In the genomic region with DNA sequence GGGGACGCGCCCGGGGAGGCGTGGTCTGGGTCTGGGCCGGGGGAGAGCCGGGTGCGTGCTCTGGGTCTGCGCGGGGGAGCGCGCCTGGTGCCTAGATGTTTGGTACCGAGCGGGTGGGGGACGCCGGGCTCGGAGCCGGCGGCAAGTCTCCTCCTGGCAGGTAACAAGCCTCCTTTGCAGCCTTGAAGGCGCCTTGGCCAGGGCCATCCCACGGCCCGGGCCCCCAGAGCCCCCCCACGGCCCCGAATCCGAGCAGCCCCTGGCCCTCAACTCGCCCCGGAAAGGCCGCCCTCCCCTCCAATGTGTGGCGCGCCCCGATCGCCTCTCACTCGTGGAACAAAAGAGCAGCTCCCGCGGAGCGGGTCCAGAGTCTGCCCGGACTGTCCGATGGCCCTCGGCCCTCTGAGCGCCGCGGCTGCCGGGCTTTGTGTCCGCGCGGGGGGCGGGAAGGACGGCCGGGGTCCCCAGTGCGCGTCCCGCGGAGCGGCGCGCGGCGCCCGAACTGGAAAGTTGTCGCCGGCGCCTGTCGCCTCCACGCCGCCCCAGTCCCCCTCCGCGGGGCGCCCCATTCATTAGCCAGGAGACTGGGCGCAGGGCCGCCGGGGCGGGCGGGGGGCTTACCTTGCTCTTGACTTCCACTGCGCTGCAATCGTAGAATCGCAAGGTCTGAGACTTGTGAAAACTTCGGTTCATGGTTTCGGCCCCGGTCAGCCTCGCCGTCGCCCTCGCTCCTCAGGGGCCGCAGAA, we compare ENCODE assay signal across 8 cellular contexts. TPM values are rescaled to one million over a fixed set of nuclear protein-coding genes. Genes with fewer than 3 reads are reported as not detected.
A peak's percentile ranks its signal among the peaks of the same experiment; 100 is the strongest.
DNase-seq lines count a peak whose midpoint lies in the region; ATAC-seq and TF ChIP-seq lines count a peak whose summit lies in the region.

No MANE protein-coding gene starts in this region.

- H2BK120ac ChIP-seq in trophoblast cell (ENCODE audit: insufficient read depth, low read length, poor library complexity): peak overlapping the region; percentile 5

- H3K27ac ChIP-seq in ACC112 (ENCODE audit: low read depth, low read length) (no peak overlapping the region), trophoblast cell (ENCODE audit: low read depth, low read length) (no peak overlapping the region)

- peaks cover 6% of the 10 kb centered on the region for H3K79me1 ChIP-seq in trophoblast cell (ENCODE audit: low read length)

- H3K4me1 ChIP-seq in ACC112 (ENCODE audit: control insufficient read depth, insufficient read depth, low read length, unreplicated experiment): peaks cover 3% of the 10 kb centered on the region
- H3K4me1 ChIP-seq in trophoblast cell (ENCODE audit: control insufficient read depth in 1 of 2, insufficient read depth in 2 of 2, low read length in 2 of 2): no peaks in the 10 kb centered on the region

- POLR2A ChIA-PET in WTC11 (lab: Charles Lee): interaction anchor here (1.4 kb wide), 1 partner anchor 46 kb away, joined by 5 read pairs; no protein-coding TSS in a partner anchor

- no CpG with 5 or more reads among the region's 83 CpGs for WGBS in trophoblast cell (ENCODE audit: extremely low coverage, insufficient coverage, insufficient read length)

- ATAC-seq in GM18505 (IDR thresholded peaks at IDR 0.05; ENCODE audit: unreplicated experiment) (peak; percentile 38), HG03097 (IDR thresholded peaks at IDR 0.05; ENCODE audit: low FRiP score, unreplicated experiment) (peak; percentile 22), WTC11 (peak; percentile 60), GM21717 (IDR thresholded peaks at IDR 0.05; ENCODE audit: unreplicated experiment) (no peak), GM18873 (IDR thresholded peaks at IDR 0.05; ENCODE audit: low FRiP score, unreplicated experiment) (no peak)

- H2BK5ac ChIP-seq in trophoblast cell (ENCODE audit: low read depth, low read length, poor library complexity): peak overlapping the region; percentile 9

- H3K18ac ChIP-seq in trophoblast cell (ENCODE audit: low read length): peak overlapping the region; percentile 72

- H3K36me3 Mint-ChIP-seq in WTC11: no peaks in the 10 kb centered on the region
- no peaks in the 10 kb centered on the region for H3K36me3 Mint-ChIP-seq in glutamatergic neuron (ENCODE audit: unreplicated experiment)

- H3K4me3 Mint-ChIP-seq in WTC11: peak overlapping the region; percentile 61
- H3K4me3 Mint-ChIP-seq in glutamatergic neuron (ENCODE audit: unreplicated experiment): peak overlapping the region; percentile 80

- CTCF ChIA-PET in WTC11 (lab: Charles Lee): interaction anchor here (0.6 to 1.8 kb wide), 6 partner anchors 46 to 234 kb away, joined by 3 to 13 read pairs (median 4); no protein-coding TSS in a partner anchor

- H4K8ac ChIP-seq in trophoblast cell (ENCODE audit: low read depth, low read length): peak overlapping the region; percentile 84

- H4K12ac ChIP-seq in trophoblast cell (ENCODE audit: low read depth, low read length): peak overlapping the region; percentile 50

- H3K36me3 ChIP-seq in ACC112 (ENCODE audit: insufficient read depth, low read length) (no peaks in the 10 kb centered on the region), trophoblast cell (ENCODE audit: control insufficient read depth in 1 of 2, insufficient read depth in 2 of 2, low read length in 2 of 2) (no peaks in the 10 kb centered on the region)

- no peak overlapping the region for H2BK12ac ChIP-seq in trophoblast cell (ENCODE audit: low read length)

- H3K27ac Mint-ChIP-seq in WTC11 (no peak overlapping the region), glutamatergic neuron (ENCODE audit: unreplicated experiment) (no peak overlapping the region)

- peak overlapping the region; percentile 84 for H3K4me2 ChIP-seq in trophoblast cell (ENCODE audit: low read length)

- H4K91ac ChIP-seq in trophoblast cell (ENCODE audit: low read depth, low read length): peak overlapping the region; percentile 76

- no peaks in the 10 kb centered on the region for H3K4me1 Mint-ChIP-seq in WTC11
- peaks cover 3% of the 10 kb centered on the region for H3K4me1 Mint-ChIP-seq in glutamatergic neuron (ENCODE audit: low read depth, unreplicated experiment)

- peaks cover 23% of the 10 kb centered on the region for H3K27me3 ChIP-seq in ACC112 (ENCODE audit: insufficient read depth, low read length)
- H3K27me3 ChIP-seq in trophoblast cell (ENCODE audit: insufficient read depth, low read length): peaks cover 6% of the 10 kb centered on the region

- H3K79me2 ChIP-seq in ACC112 (ENCODE audit: control insufficient read depth, insufficient read depth, low read length, unreplicated experiment) (no peaks in the 10 kb centered on the region), trophoblast cell (ENCODE audit: control insufficient read depth, insufficient read depth, low read length, poor library complexity) (peaks cover 5% of the 10 kb centered on the region)

- peak overlapping the region; percentile 10 for H3K9ac ChIP-seq in trophoblast cell (ENCODE audit: low read length)

- no peak for TF ChIP-seq CTCF in WTC11 (IDR thresholded peaks at IDR 0.05)
- TF ChIP-seq CTCF in glutamatergic neuron (IDR thresholded peaks at IDR 0.05; ENCODE audit: partially characterized antibody, unreplicated experiment): no peak

- no peaks in the 10 kb centered on the region for H3K9me3 ChIP-seq in trophoblast cell (ENCODE audit: insufficient read depth, low read depth, low read length)

- H2AFZ ChIP-seq in ACC112 (ENCODE audit: low read length, unreplicated experiment) (peak overlapping the region; percentile 79), trophoblast cell (ENCODE audit: insufficient read depth, low read length, poor library complexity) (peak overlapping the region; percentile 85)

- H3K27me3 Mint-ChIP-seq in WTC11 (ENCODE audit: low read depth) (peaks cover 38% of the 10 kb centered on the region), glutamatergic neuron (ENCODE audit: unreplicated experiment) (peaks cover 7% of the 10 kb centered on the region)

- DNase-seq in WTC11 (ENCODE audit: low spot score) (peak; percentile 44), glutamatergic neuron (peak; percentile 60), trophoblast cell (peak in 1 of 2 donors; percentile 41)

- peak overlapping the region; percentile 86 for H3K14ac ChIP-seq in trophoblast cell (ENCODE audit: low read length)

- no peak for TF ChIP-seq POLR2A in GM18505 (IDR thresholded peaks at IDR 0.05; ENCODE audit: borderline replicate concordance, extremely low read depth, insufficient read depth, insufficient read length)

- H3K4me3 ChIP-seq in ACC112 (ENCODE audit: low read depth, low read length): peak overlapping the region; percentile 81
- peak overlapping the region; percentile 77 for H3K4me3 ChIP-seq in trophoblast cell (ENCODE audit: low read depth, low read length)

- H3K23ac ChIP-seq in trophoblast cell (ENCODE audit: low read length): no peak overlapping the region

- no peak overlapping the region for H2AK5ac ChIP-seq in trophoblast cell (ENCODE audit: low read length)

- H3K9me3 Mint-ChIP-seq in WTC11 (no peaks in the 10 kb centered on the region), glutamatergic neuron (ENCODE audit: unreplicated experiment) (peaks cover 2% of the 10 kb centered on the region)

- H3K4ac ChIP-seq in trophoblast cell (ENCODE audit: low read depth, low read length): peak overlapping the region; percentile 21

TF ChIP-seq in WTC11, 78 proteins besides CTCF, POLR2A, EP300 and RAD21 (continues in another document):
- no peak for TF ChIP-seq NR1H2 (CRISPR knock-in tag; IDR thresholded peaks at IDR 0.05)
- TF ChIP-seq PRRX2 (CRISPR knock-in tag; IDR thresholded peaks at IDR 0.05): no peak
- TF ChIP-seq, protein P1, sequence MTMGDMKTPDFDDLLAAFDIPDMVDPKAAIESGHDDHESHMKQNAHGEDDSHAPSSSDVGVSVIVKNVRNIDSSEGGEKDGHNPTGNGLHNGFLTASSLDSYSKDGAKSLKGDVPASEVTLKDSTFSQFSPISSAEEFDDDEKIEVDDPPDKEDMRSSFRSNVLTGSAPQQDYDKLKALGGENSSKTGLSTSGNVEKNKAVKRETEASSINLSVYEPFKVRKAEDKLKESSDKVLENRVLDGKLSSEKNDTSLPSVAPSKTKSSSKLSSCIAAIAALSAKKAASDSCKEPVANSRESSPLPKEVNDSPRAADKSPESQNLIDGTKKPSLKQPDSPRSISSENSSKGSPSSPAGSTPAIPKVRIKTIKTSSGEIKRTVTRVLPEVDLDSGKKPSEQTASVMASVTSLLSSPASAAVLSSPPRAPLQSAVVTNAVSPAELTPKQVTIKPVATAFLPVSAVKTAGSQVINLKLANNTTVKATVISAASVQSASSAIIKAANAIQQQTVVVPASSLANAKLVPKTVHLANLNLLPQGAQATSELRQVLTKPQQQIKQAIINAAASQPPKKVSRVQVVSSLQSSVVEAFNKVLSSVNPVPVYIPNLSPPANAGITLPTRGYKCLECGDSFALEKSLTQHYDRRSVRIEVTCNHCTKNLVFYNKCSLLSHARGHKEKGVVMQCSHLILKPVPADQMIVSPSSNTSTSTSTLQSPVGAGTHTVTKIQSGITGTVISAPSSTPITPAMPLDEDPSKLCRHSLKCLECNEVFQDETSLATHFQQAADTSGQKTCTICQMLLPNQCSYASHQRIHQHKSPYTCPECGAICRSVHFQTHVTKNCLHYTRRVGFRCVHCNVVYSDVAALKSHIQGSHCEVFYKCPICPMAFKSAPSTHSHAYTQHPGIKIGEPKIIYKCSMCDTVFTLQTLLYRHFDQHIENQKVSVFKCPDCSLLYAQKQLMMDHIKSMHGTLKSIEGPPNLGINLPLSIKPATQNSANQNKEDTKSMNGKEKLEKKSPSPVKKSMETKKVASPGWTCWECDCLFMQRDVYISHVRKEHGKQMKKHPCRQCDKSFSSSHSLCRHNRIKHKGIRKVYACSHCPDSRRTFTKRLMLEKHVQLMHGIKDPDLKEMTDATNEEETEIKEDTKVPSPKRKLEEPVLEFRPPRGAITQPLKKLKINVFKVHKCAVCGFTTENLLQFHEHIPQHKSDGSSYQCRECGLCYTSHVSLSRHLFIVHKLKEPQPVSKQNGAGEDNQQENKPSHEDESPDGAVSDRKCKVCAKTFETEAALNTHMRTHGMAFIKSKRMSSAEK (CRISPR knock-in tag; IDR thresholded peaks at IDR 0.05; ENCODE audit: borderline replicate concordance): no peak
- TF ChIP-seq HMGXB4 (CRISPR knock-in tag; IDR thresholded peaks at IDR 0.05): 0 out of 2 replicates have a peak, but pooled peaks have one; percentile 35

RNA-seq across cellular contexts. Expression of gene PARD6G, which starts 0.5 kb away (rescaled TPM):
- total RNA-seq in WTC11 (2021): 13.0 to 14.4 TPM (median 13.6 TPM) in 3 replicates
- 25.2 TPM for total RNA-seq in glutamatergic neuron (ENCODE audit: unreplicated experiment)
- 5.5 and 5.7 TPM in 2 replicates for polyA plus RNA-seq in trophoblast cell (2013)

Comparison
In these comparisons a context has a peak if more than half of its experiments do, and no peak if none do; other contexts are left out.
1. ATAC-seq: peak in GM18505 (single experiment), HG03097 (single experiment) and WTC11 (single experiment); none in GM21717 (single experiment) and GM18873 (single experiment).